In genomic region chr16:2775765-2776499, GRCh38 we compare ENCODE assay signal across 9 cellular contexts. TPM values are rescaled to one million over a fixed set of nuclear protein-coding genes. Genes with fewer than 3 reads are reported as not detected.
DNase-seq lines count a peak whose midpoint lies in the region; ATAC-seq and TF ChIP-seq lines count a peak whose summit lies in the region.
"Had no signal": no experiment of that assay in that cellular context is flagged by ENCODE, and none has a peak within 500 bp of the region (broad histone marks: within the 10 kb centered on the region; RNA-seq: fewer than 3 reads in every experiment).

No MANE protein-coding gene starts in this region.

- H3K27me3 Mint-ChIP-seq in activated CD8-positive, alpha-beta memory T cell treated with anti-CD3 and anti-CD28 coated beads, Interleukin-2, amount 10 ng/mL, durations not matched to agents 7 days and 5 days, result no peaks in the 10 kb centered on the region

- intact Hi-C loops in body of pancreas (cut with DNase I), result no loop called here
- intact Hi-C loops in lower leg skin (cut with DNase I; ENCODE audit: low total_unique reads), result no loop called here
- intact Hi-C loops in tibial artery (cut with DNase I; ENCODE audit: low total_unique reads), result loop anchor here (2.0 kb wide), 1 partner anchor 23 kb away; the partner anchor contains the start of gene SRRM2

- peak overlapping the region; percentile 81 for H3K27ac Mint-ChIP-seq in activated CD8-positive, alpha-beta memory T cell treated with anti-CD3 and anti-CD28 coated beads, Interleukin-2, amount 10 ng/mL, durations not matched to agents 7 days and 5 days

- H3K4me1 ChIP-seq in body of pancreas, result peaks cover 27% of the 10 kb centered on the region
- peaks cover 0 to 35% (median 27%) of the 10 kb centered on the region in 4 donors for H3K4me1 ChIP-seq in tibial artery

- peak overlapping the region; percentile 92 for H3K4me3 Mint-ChIP-seq in activated CD8-positive, alpha-beta memory T cell treated with anti-CD3 and anti-CD28 coated beads, Interleukin-2, amount 10 ng/mL, durations not matched to agents 7 days and 5 days

- ATAC-seq in activated CD8-positive, alpha-beta memory T cell treated with anti-CD3 and anti-CD28 coated beads, Interleukin-2, amount 10 ng/mL, durations not matched to agents 7 days and 5 days, result no peak
- ATAC-seq in body of pancreas (no peak), HG02588 (IDR thresholded peaks at IDR 0.05; ENCODE audit: unreplicated experiment) (no peak)

- H3K36me3 ChIP-seq in body of pancreas (replicated peaks in 1 of 2; ENCODE audit: insufficient read depth in 1 of 2, low read depth in 2 of 2) (peaks cover 1 to 8% of the 10 kb centered on the region in 2 donors), tibial artery (peaks cover 13 to 45% (median 31%) of the 10 kb centered on the region in 3 donors)

- no peak for DNase-seq in activated CD8-positive, alpha-beta memory T cell treated with anti-CD3 and anti-CD28 coated beads, Interleukin-2, amount 10 ng/mL, durations not matched to agents 7 days and 5 days
- no peak for DNase-seq in activated CD8-positive, alpha-beta memory T cell treated with anti-CD3 and anti-CD28 coated beads for 24 hours
- DNase-seq in body of pancreas (no peak), lower leg skin (ENCODE audit: low spot score in 2 of 2) (no peak), tibial artery (no peak), T1000 (lab: John Stamatoyannopoulos, UW) (no peak), middle frontal gyrus (ENCODE audit: extremely low spot score, low spot score) (no peak)

- no peaks in the 10 kb centered on the region for H3K9me3 ChIP-seq in body of pancreas
- H3K9me3 ChIP-seq in tibial artery, result no peaks in the 10 kb centered on the region

- H3K27me3 ChIP-seq in body of pancreas (no peaks in the 10 kb centered on the region), tibial artery (no peaks in the 10 kb centered on the region)

- no peak for TF ChIP-seq CTCF in body of pancreas (IDR thresholded peaks at IDR 0.05)
- TF ChIP-seq CTCF in lower leg skin (IDR thresholded peaks at IDR 0.05), result no peak
- no peak for TF ChIP-seq CTCF in tibial artery (IDR thresholded peaks at IDR 0.05)

- no peaks in the 10 kb centered on the region for H3K9me3 Mint-ChIP-seq in activated CD8-positive, alpha-beta memory T cell treated with anti-CD3 and anti-CD28 coated beads, Interleukin-2, amount 10 ng/mL, durations not matched to agents 7 days and 5 days (ENCODE audit: low read depth)

- TF ChIP-seq POLR2A in body of pancreas (IDR thresholded peaks at IDR 0.05), result no peak
- no peak for TF ChIP-seq POLR2A in lower leg skin (IDR thresholded peaks at IDR 0.05)

- peak overlapping the region; percentile 75 to 79 for H3K4me3 ChIP-seq in body of pancreas
- peak overlapping the region; percentile 85 for H3K4me3 ChIP-seq in lower leg skin (ENCODE audit: low read depth, poor library complexity, severe bottlenecking)
- peak overlapping the region; percentile 77 to 83 for H3K4me3 ChIP-seq in tibial artery

- H3K27ac ChIP-seq in body of pancreas, result peak overlapping the region in 1 of 4 donors; percentile 63
- peak overlapping the region; percentile 98 to 99 for H3K27ac ChIP-seq in tibial artery

- WGBS in body of pancreas, 2 donors, result 42 to 44% methylated on average over 11 of the region's 11 CpGs
- 40 to 41% methylated on average over 11 of the region's 11 CpGs for WGBS in lower leg skin, 2 donors

- CTCF ChIA-PET in activated CD8-positive, alpha-beta memory T cell treated with anti-CD3 and anti-CD28 coated beads, Interleukin-2, amount 10 ng/mL, durations not matched to agents 7 days and 5 days (lab: Charles Lee), result interaction anchor here (1.5 to 2.4 kb wide), 3 partner anchors 22 to 151 kb away, joined by 6 to 7 read pairs (median 6); no protein-coding TSS in a partner anchor

- H3K36me3 Mint-ChIP-seq in activated CD8-positive, alpha-beta memory T cell treated with anti-CD3 and anti-CD28 coated beads, Interleukin-2, amount 10 ng/mL, durations not matched to agents 7 days and 5 days, result peaks cover 12% of the 10 kb centered on the region

- peaks cover 24% of the 10 kb centered on the region for H3K4me1 Mint-ChIP-seq in activated CD8-positive, alpha-beta memory T cell treated with anti-CD3 and anti-CD28 coated beads, Interleukin-2, amount 10 ng/mL, durations not matched to agents 7 days and 5 days

RNA-seq across cellular contexts. Expression of gene ELOB, which starts 1.1 kb away (rescaled TPM):
- total RNA-seq in activated CD8-positive, alpha-beta memory T cell treated with anti-CD3 and anti-CD28 coated beads, Interleukin-2, amount 10 ng/mL, durations not matched to agents 7 days and 5 days, result 100 to 1,000 TPM; 260 to 318 TPM
- total RNA-seq in body of pancreas (100 to 1,000 TPM in 1 of 2 donors, 10 to 100 TPM in 1; 77.5 to 186 TPM), lower leg skin (1,000 to 10,000 TPM in 1 of 4 donors, 100 to 1,000 TPM in 3; 244 to 2,128 (median 328) TPM)

RNA-seq across cellular contexts. Expression of gene PRSS33, which starts 11.4 kb away (rescaled TPM):
- not detected for total RNA-seq in activated CD8-positive, alpha-beta memory T cell treated with anti-CD3 and anti-CD28 coated beads, Interleukin-2, amount 10 ng/mL, durations not matched to agents 7 days and 5 days
- total RNA-seq in body of pancreas, result not detected
- not detected for total RNA-seq in lower leg skin
- total RNA-seq: HT1080 had no signal

RNA-seq across cellular contexts. Expression of gene PRSS41, which starts 22.3 kb away (rescaled TPM):
- not detected for total RNA-seq in activated CD8-positive, alpha-beta memory T cell treated with anti-CD3 and anti-CD28 coated beads, Interleukin-2, amount 10 ng/mL, durations not matched to agents 7 days and 5 days
- not detected for total RNA-seq in body of pancreas
- total RNA-seq in lower leg skin, result not detected
- total RNA-seq: HT1080 had no signal

RNA-seq across cellular contexts. Expression of gene SRRM2, which starts 23.5 kb away (rescaled TPM):
- 100 to 1,000 TPM; 631 to 651 TPM for total RNA-seq in activated CD8-positive, alpha-beta memory T cell treated with anti-CD3 and anti-CD28 coated beads, Interleukin-2, amount 10 ng/mL, durations not matched to agents 7 days and 5 days
- total RNA-seq in body of pancreas (1,000 to 10,000 TPM in 1 of 2 donors, 100 to 1,000 TPM in 1; 231 to 1,198 TPM), lower leg skin (100 to 1,000 TPM; 257 to 830 (median 272) TPM)

RNA-seq across cellular contexts. Expression of gene PRSS21, which starts 41.1 kb away (rescaled TPM):
- 10 to 100 TPM in 1 of 2 experiments, 1 to 10 TPM in 1; 6.0 to 10.3 TPM for total RNA-seq in activated CD8-positive, alpha-beta memory T cell treated with anti-CD3 and anti-CD28 coated beads, Interleukin-2, amount 10 ng/mL, durations not matched to agents 7 days and 5 days
- total RNA-seq in body of pancreas (1 to 10 TPM in 1 of 2 donors, under 1 TPM in 1; 0.66 to 1.6 TPM), lower leg skin (under 1 TPM in 1 of 4 donors, not detected in 3; 0.63 TPM)
- total RNA-seq: HT1080 had no signal
